15 cellular contexts compared by ENCODE assay signal in the genomic region with DNA sequence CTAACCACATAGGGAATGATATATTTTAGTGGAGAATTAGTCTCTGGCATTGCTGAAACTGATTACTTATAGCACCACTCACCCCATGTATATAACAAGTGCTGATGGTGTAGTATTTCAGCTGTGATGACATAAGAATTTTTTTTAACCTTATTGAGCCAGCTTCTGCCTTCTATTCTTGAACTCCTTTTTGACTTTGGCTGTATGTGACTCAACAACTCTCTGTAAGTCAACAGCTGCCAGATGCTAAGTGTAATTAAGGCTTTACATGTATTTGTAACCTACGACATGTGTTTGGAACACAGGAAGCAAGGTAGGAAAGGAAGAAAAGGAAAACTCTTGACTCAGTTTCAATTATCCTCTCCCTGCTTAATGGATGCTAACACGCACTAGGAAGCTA.
DNase-seq lines count a peak whose midpoint lies in the region; TF ChIP-seq lines count a peak whose summit lies in the region.
"Had no signal": no experiment of that assay in that cellular context is flagged by ENCODE, and none has a peak within 500 bp of the region (broad histone marks: within the 10 kb centered on the region; RNA-seq: fewer than 3 reads in every experiment).

No MANE protein-coding gene starts in this region.

- CTCF ChIA-PET in CD4-positive, alpha-beta memory T cell (lab: Charles Lee; ENCODE audit: partially characterized antibody), result no interaction called here

- H3K9ac ChIP-seq in mesenchymal stem cell (ENCODE audit: low read length), result no peak overlapping the region
- H3K9ac ChIP-seq: GM23248 had no signal

- peaks cover 0 to 18% (median 3%) of the 10 kb centered on the region in 8 donors for H3K9me3 Mint-ChIP-seq in CD4-positive, alpha-beta memory T cell

- no peaks in the 10 kb centered on the region for H3K27me3 Mint-ChIP-seq in CD4-positive, alpha-beta memory T cell
- H3K27me3 Mint-ChIP-seq: CD4-positive, alpha-beta T cell had no signal

- H3K23ac ChIP-seq in mesenchymal stem cell (ENCODE audit: low read length in 2 of 2), result no peak overlapping the region

- no peaks in the 10 kb centered on the region for H3K36me3 ChIP-seq in mesenchymal stem cell (ENCODE audit: control insufficient read depth in 1 of 2, insufficient read depth in 2 of 2, low read depth in 1 of 2, low read length in 2 of 2)
- H3K36me3 ChIP-seq in CD4-positive, alpha-beta memory T cell (ENCODE audit: insufficient read depth, low read length), result no peaks in the 10 kb centered on the region

- intact Hi-C loops in CD4-positive, alpha-beta memory T cell (cut with micrococcal nuclease), result no loop called here

- no peak overlapping the region for H2BK120ac ChIP-seq in mesenchymal stem cell (ENCODE audit: low read depth, low read length)

- in situ Hi-C loops in astrocyte of the spinal cord (cut with HindIII; ENCODE audit: low sequenced_read_pairs), result no loop called here

- H2BK12ac ChIP-seq in mesenchymal stem cell (ENCODE audit: low read length in 2 of 2), result no peak overlapping the region

- H3K4ac ChIP-seq in mesenchymal stem cell (ENCODE audit: low read depth in 1 of 2, low read length in 2 of 2), result no peak overlapping the region

- DNase-seq in HT1080 (ENCODE audit: low read depth), result peak; percentile 21
- DNase-seq in NCI-H524 treated with DMSO at 0.1 percent for 48 hours (lab: John Stamatoyannopoulos, UW), result peak; percentile 9
- DNase-seq in astrocyte of the spinal cord (ENCODE audit: low read depth, low spot score), result peak; percentile 11
- peak; percentile 6 for DNase-seq in mesenchymal stem cell
- DNase-seq in mesenteric fat pad (ENCODE audit: low spot score), result no peak
- DNase-seq in CD4-positive, alpha-beta memory T cell, result no peak
- DNase-seq in GM03348 (ENCODE audit: low spot score), result no peak
- no peak for DNase-seq in AG08396 (ENCODE audit: low spot score)
- DNase-seq: CD4-positive, alpha-beta T cell; DMS53; DND-41; EL; GM23248; HCEC 1CT had no signal

- H4K91ac ChIP-seq in mesenchymal stem cell (ENCODE audit: low read length), result no peak overlapping the region

- WGBS in mesenchymal stem cell, result 83% methylated on average over 1 of the region's 2 CpGs

- no peak overlapping the region for H2AK5ac ChIP-seq in mesenchymal stem cell (ENCODE audit: low read length, severe bottlenecking)

- H3K18ac ChIP-seq in mesenchymal stem cell (ENCODE audit: low read depth in 1 of 2, low read length in 2 of 2), result no peak overlapping the region

- H4K8ac ChIP-seq in mesenchymal stem cell (ENCODE audit: low read length), result no peak overlapping the region

- POLR2A ChIA-PET in CD4-positive, alpha-beta memory T cell (lab: Charles Lee; ENCODE audit: partially characterized antibody), result no interaction called here

- H3K4me3 ChIP-seq in astrocyte of the spinal cord (ENCODE audit: low read depth, low read length) (no peak overlapping the region), mesenchymal stem cell (ENCODE audit: insufficient read depth in 1 of 2, low read depth in 1 of 2, low read length in 2 of 2) (no peak overlapping the region)
- no peak overlapping the region for H3K4me3 ChIP-seq in CD4-positive, alpha-beta memory T cell (ENCODE audit: low read length in 2 of 2)
- H3K4me3 ChIP-seq: GM23248 had no signal

- no peak overlapping the region for H3K14ac ChIP-seq in mesenchymal stem cell (ENCODE audit: low read length in 2 of 2)

- no peak overlapping the region for H3K27ac Mint-ChIP-seq in CD4-positive, alpha-beta memory T cell
- H3K27ac Mint-ChIP-seq: CD4-positive, alpha-beta T cell had no signal

- no peak overlapping the region for H3K27ac ChIP-seq in mesenchymal stem cell (ENCODE audit: low read length, poor library complexity, severe bottlenecking)
- no peak overlapping the region for H3K27ac ChIP-seq in CD4-positive, alpha-beta memory T cell (ENCODE audit: low read depth, low read length)
- H3K27ac ChIP-seq: C4-2B, GM23248 had no signal

- TF ChIP-seq CTCF in astrocyte of the spinal cord (IDR thresholded peaks at IDR 0.05; ENCODE audit: low read depth, low read length), result no peak

- no peak overlapping the region for H2BK5ac ChIP-seq in mesenchymal stem cell (ENCODE audit: low read depth, low read length, poor library complexity, severe bottlenecking)

- no peaks in the 10 kb centered on the region for H3K79me1 ChIP-seq in mesenchymal stem cell (replicated peaks; ENCODE audit: low read length, poor library complexity, severe bottlenecking)

- H3K4me1 Mint-ChIP-seq in CD4-positive, alpha-beta memory T cell, result no peaks in the 10 kb centered on the region

- H2BK15ac ChIP-seq in mesenchymal stem cell (ENCODE audit: low read depth, poor library complexity, severe bottlenecking), result no peak overlapping the region

- peaks cover 26% of the 10 kb centered on the region for H3K9me3 ChIP-seq in mesenchymal stem cell (ENCODE audit: control insufficient read depth, low read length)
- no peaks in the 10 kb centered on the region for H3K9me3 ChIP-seq in CD4-positive, alpha-beta memory T cell (ENCODE audit: control insufficient read depth in 1 of 2, low read length in 2 of 2)

- H3K4me1 ChIP-seq in mesenchymal stem cell (ENCODE audit: control insufficient read depth, insufficient read depth, low read depth, low read length), result no peaks in the 10 kb centered on the region
- no peaks in the 10 kb centered on the region for H3K4me1 ChIP-seq in CD4-positive, alpha-beta memory T cell (ENCODE audit: insufficient read depth, low read length)

- H2AFZ ChIP-seq in mesenchymal stem cell (ENCODE audit: low read depth, low read length), result no peak overlapping the region
- H2AFZ ChIP-seq: GM23248 had no signal

- H3K4me3 Mint-ChIP-seq in CD4-positive, alpha-beta memory T cell, result no peak overlapping the region
- H3K4me3 Mint-ChIP-seq: CD4-positive, alpha-beta T cell had no signal

- no peaks in the 10 kb centered on the region for H3K36me3 Mint-ChIP-seq in CD4-positive, alpha-beta memory T cell

- no peaks in the 10 kb centered on the region for H3K27me3 ChIP-seq in mesenchymal stem cell (ENCODE audit: control insufficient read depth in 1 of 2, insufficient read depth in 1 of 2, low read length in 2 of 2)
- H3K27me3 ChIP-seq in CD4-positive, alpha-beta memory T cell (ENCODE audit: insufficient read depth, low read length), result no peaks in the 10 kb centered on the region

- no peak overlapping the region for H3K4me2 ChIP-seq in mesenchymal stem cell (ENCODE audit: low read length, poor library complexity, severe bottlenecking)

Comparison
In these comparisons a context has a peak if more than half of its experiments do, and no peak if none do; other contexts are left out.
1. DNase-seq: peak in HT1080 (single experiment), NCI-H524 treated with DMSO at 0.1 percent for 48 hours (single experiment), astrocyte of the spinal cord (single experiment) and mesenchymal stem cell (single experiment); none in mesenteric fat pad (single experiment), CD4-positive, alpha-beta memory T cell (0 of 5), GM03348 (single experiment) and AG08396 (single experiment).